ENCODE assay signal across 8 cellular contexts in genomic region chr3:107239703-107240102, GRCh38.
A peak's percentile ranks its signal among the peaks of the same experiment; 100 is the strongest.
DNase-seq lines count a peak whose midpoint lies in the region; ATAC-seq and TF ChIP-seq lines count a peak whose summit lies in the region.

No MANE protein-coding gene starts in this region.

- no peak for DNase-seq in activated naive CD4-positive, alpha-beta T cell treated with anti-CD3 and anti-CD28 coated beads, Interleukin-2, amount 50 U/mL, for 72 hours (ENCODE audit: low spot score in 2 of 2)
- DNase-seq in astrocyte of the cerebellum (ENCODE audit: low read depth) (no peak), type B pancreatic cell (ENCODE audit: extremely low spot score, unreplicated experiment) (no peak), posterior cingulate gyrus (no peak), SIG-M5 (lab: John Stamatoyannopoulos, UW) (no peak)

- H3K9ac ChIP-seq in muscle layer of colon (ENCODE audit: low read length) = no peak overlapping the region

- intact Hi-C loops in posterior cingulate gyrus (cut with DNase I) = loop anchor here (1.0 to 10.0 kb wide), 6 partner anchors 191 to 1235 kb away; partner anchors contain the start of gene BBX

- in situ Hi-C loops in astrocyte of the cerebellum (cut with HindIII; ENCODE audit: low sequenced_read_pairs) = no loop called here

- TF ChIP-seq CTCF in astrocyte of the cerebellum (IDR thresholded peaks at IDR 0.05; ENCODE audit: low read depth, low read length, missing control alignments) = no peak
- no peak for TF ChIP-seq CTCF in type B pancreatic cell (conservative IDR thresholded peaks at IDR 0.05)

- no peaks in the 10 kb centered on the region for H3K27me3 ChIP-seq in muscle layer of colon (ENCODE audit: control insufficient read depth in 1 of 2, insufficient read depth in 2 of 2, low read length in 2 of 2)

- H3K4me1 Mint-ChIP-seq in activated naive CD4-positive, alpha-beta T cell treated with anti-CD3 and anti-CD28 coated beads, Interleukin-2, amount 50 U/mL, for 24 hours = peaks cover 15% of the 10 kb centered on the region
- H3K4me1 Mint-ChIP-seq in type B pancreatic cell (ENCODE audit: unreplicated experiment) = peaks cover 21% of the 10 kb centered on the region

- no peaks in the 10 kb centered on the region for H3K36me3 Mint-ChIP-seq in activated naive CD4-positive, alpha-beta T cell treated with anti-CD3 and anti-CD28 coated beads, Interleukin-2, amount 50 U/mL, for 24 hours
- H3K36me3 Mint-ChIP-seq in activated naive CD4-positive, alpha-beta T cell treated with anti-CD3 and anti-CD28 coated beads, Interleukin-2, amount 50 U/mL, for 72 hours = peaks cover 8 to 9% of the 10 kb centered on the region in 2 donors
- H3K36me3 Mint-ChIP-seq in type B pancreatic cell = peaks cover 9% of the 10 kb centered on the region

- H3K4me3 Mint-ChIP-seq in activated naive CD4-positive, alpha-beta T cell treated with anti-CD3 and anti-CD28 coated beads, Interleukin-2, amount 50 U/mL, for 24 hours = peak overlapping the region; percentile 54
- H3K4me3 Mint-ChIP-seq in type B pancreatic cell = peak overlapping the region; percentile 98

- peak overlapping the region; percentile 95 for H3K4me3 ChIP-seq in astrocyte of the cerebellum (ENCODE audit: low read depth, low read length)
- peak overlapping the region; percentile 88 to 99 for H3K4me3 ChIP-seq in muscle layer of colon (ENCODE audit: low read depth in 1 of 2, low read length in 2 of 2)

- H3K9me3 ChIP-seq in muscle layer of colon (ENCODE audit: low read length) = no peaks in the 10 kb centered on the region

- no peak for ATAC-seq in activated naive CD4-positive, alpha-beta T cell treated with anti-CD3 and anti-CD28 coated beads, Interleukin-2, amount 50 U/mL, for 72 hours
- no peak for ATAC-seq in HG03432 (IDR thresholded peaks at IDR 0.05; ENCODE audit: unreplicated experiment)

- H3K27ac ChIP-seq in muscle layer of colon (ENCODE audit: low read depth, low read length) = peak overlapping the region; percentile 70

- no peak overlapping the region for H3K27ac Mint-ChIP-seq in activated naive CD4-positive, alpha-beta T cell treated with anti-CD3 and anti-CD28 coated beads, Interleukin-2, amount 50 U/mL, for 24 hours
- H3K27ac Mint-ChIP-seq in activated naive CD4-positive, alpha-beta T cell treated with anti-CD3 and anti-CD28 coated beads, Interleukin-2, amount 50 U/mL, for 72 hours = no peak overlapping the region
- H3K27ac Mint-ChIP-seq in type B pancreatic cell = no peak overlapping the region

- peaks cover 37% of the 10 kb centered on the region for H3K4me1 ChIP-seq in muscle layer of colon (ENCODE audit: insufficient read depth, low read length)

- H3K27me3 Mint-ChIP-seq in activated naive CD4-positive, alpha-beta T cell treated with anti-CD3 and anti-CD28 coated beads, Interleukin-2, amount 50 U/mL, for 24 hours = peaks cover 8% of the 10 kb centered on the region
- peaks cover under 1% of the 10 kb centered on the region for H3K27me3 Mint-ChIP-seq in type B pancreatic cell

- no peaks in the 10 kb centered on the region for H3K9me3 Mint-ChIP-seq in activated naive CD4-positive, alpha-beta T cell treated with anti-CD3 and anti-CD28 coated beads, Interleukin-2, amount 50 U/mL, for 24 hours
- no peaks in the 10 kb centered on the region for H3K9me3 Mint-ChIP-seq in activated naive CD4-positive, alpha-beta T cell treated with anti-CD3 and anti-CD28 coated beads, Interleukin-2, amount 50 U/mL, for 72 hours
- no peaks in the 10 kb centered on the region for H3K9me3 Mint-ChIP-seq in type B pancreatic cell

- H3K36me3 ChIP-seq in muscle layer of colon (ENCODE audit: insufficient read depth, low read length) = no peaks in the 10 kb centered on the region
